In genomic region chr9:92159058-92159457, GRCh38 we compare ENCODE assay signal across 24 cellular contexts. TPM values are rescaled to one million over a fixed set of nuclear protein-coding genes. Genes with fewer than 3 reads are reported as not detected.
DNase-seq lines count a peak whose midpoint lies in the region; ATAC-seq and TF ChIP-seq lines count a peak whose summit lies in the region.
"Had no signal": no experiment of that assay in that cellular context is flagged by ENCODE, and none has a peak within 500 bp of the region (broad histone marks: within the 10 kb centered on the region; RNA-seq: fewer than 3 reads in every experiment).

No MANE protein-coding gene starts in this region.

- H3K36me3 Mint-ChIP-seq in osteocyte (ENCODE audit: unreplicated experiment): no peaks in the 10 kb centered on the region
- H3K36me3 Mint-ChIP-seq: CD14-positive monocyte had no signal

- H3K9me2 ChIP-seq in PC-9 (ENCODE audit: insufficient read depth): no peaks in the 10 kb centered on the region

- POLR2A ChIA-PET in PC-9 (lab: Charles Lee; ENCODE audit: unreplicated experiment): no interaction called here

- H3K4me1 Mint-ChIP-seq in osteocyte (ENCODE audit: unreplicated experiment): peaks cover 4% of the 10 kb centered on the region
- H3K4me1 Mint-ChIP-seq: CD14-positive monocyte; CD8-positive, alpha-beta memory T cell had no signal

- H3K36me3 ChIP-seq in PC-9 (ENCODE audit: low read depth): no peaks in the 10 kb centered on the region
- H3K36me3 ChIP-seq: BE2C; BLaER1 treated with 17β-estradiol and CSF1 and Interleukin-3, amounts not matched to agents 10 nM and 100 nM had no signal

- no peak overlapping the region for H3K4me3 Mint-ChIP-seq in osteocyte (ENCODE audit: unreplicated experiment)
- H3K4me3 Mint-ChIP-seq: CD14-positive monocyte; CD4-positive, alpha-beta T cell; CD8-positive, alpha-beta memory T cell had no signal

- intact Hi-C loops in PC-9 (cut with micrococcal nuclease; ENCODE audit: unreplicated experiment): no loop called here

- H3K4me2 ChIP-seq in PC-9: no peak overlapping the region
- H3K4me2 ChIP-seq: A549; BLaER1 treated with 17β-estradiol and CSF1 and Interleukin-3, amounts not matched to agents 10 nM and 100 nM had no signal

- no peaks in the 10 kb centered on the region for H3K4me1 ChIP-seq in PC-9 (replicated peaks; ENCODE audit: insufficient read depth)
- H3K4me1 ChIP-seq: A549; BLaER1 treated with 17β-estradiol and CSF1 and Interleukin-3, amounts not matched to agents 10 nM and 100 nM had no signal

- TF ChIP-seq CTCF in coronary artery (IDR thresholded peaks at IDR 0.05) (no peak), osteocyte (IDR thresholded peaks at IDR 0.05) (no peak), PC-9 (conservative IDR thresholded peaks at IDR 0.05) (no peak)

- H4K20me1 ChIP-seq in PC-9 (ENCODE audit: insufficient read depth): no peaks in the 10 kb centered on the region
- H4K20me1 ChIP-seq: BLaER1 treated with 17β-estradiol and CSF1 and Interleukin-3, amounts not matched to agents 10 nM and 100 nM had no signal

- H2AFZ ChIP-seq in PC-9: no peak overlapping the region
- H2AFZ ChIP-seq: GM23248 had no signal

- H3K79me2 ChIP-seq in PC-9 (ENCODE audit: low read depth): no peaks in the 10 kb centered on the region

- CTCF ChIA-PET in PC-9 (lab: Charles Lee): no interaction called here

- H3K27ac Mint-ChIP-seq in osteocyte (ENCODE audit: unreplicated experiment): no peak overlapping the region
- H3K27ac Mint-ChIP-seq: CD14-positive monocyte; CD4-positive, alpha-beta T cell; CD8-positive, alpha-beta memory T cell had no signal

- H3K9me3 Mint-ChIP-seq in osteocyte (ENCODE audit: unreplicated experiment): peaks cover 5% of the 10 kb centered on the region
- H3K9me3 Mint-ChIP-seq: CD4-positive, alpha-beta T cell had no signal

- H3K4me3 ChIP-seq in coronary artery: no peak overlapping the region
- no peak overlapping the region for H3K4me3 ChIP-seq in PC-9
- H3K4me3 ChIP-seq: A549; BLaER1 treated with 17β-estradiol and CSF1 and Interleukin-3, amounts not matched to agents 10 nM and 100 nM; GM12878; GM23248 had no signal

- H3K27ac ChIP-seq in coronary artery: no peak overlapping the region
- H3K27ac ChIP-seq in PC-9: no peak overlapping the region
- H3K27ac ChIP-seq: A549; BLaER1 treated with 17β-estradiol and CSF1 and Interleukin-3, amounts not matched to agents 10 nM and 100 nM; GM23248 had no signal

- ATAC-seq in left lobe of liver: no peak
- no peak for ATAC-seq in GM21619 (IDR thresholded peaks at IDR 0.05; ENCODE audit: unreplicated experiment)
- ATAC-seq: A549, GM12878 had no signal

- no peaks in the 10 kb centered on the region for H3K9me3 ChIP-seq in PC-9 (ENCODE audit: insufficient read depth, low read depth)
- H3K9me3 ChIP-seq: A549, BE2C had no signal

- H3F3A ChIP-seq in PC-9 (ENCODE audit: insufficient read depth, low read depth): no peaks in the 10 kb centered on the region

- DNase-seq in coronary artery (ENCODE audit: low spot score): peak; percentile 43
- DNase-seq in left lobe of liver (ENCODE audit: low spot score): peak; percentile 10
- peak; percentile 66 for DNase-seq in osteocyte (ENCODE audit: extremely low spot score, unreplicated experiment)
- no peak for DNase-seq in NCI-H2227 treated with DMSO at 0.1 percent for 48 hours (lab: John Stamatoyannopoulos, UW)
- no peak for DNase-seq in PC-9
- no peak for DNase-seq in effector CD4-positive, alpha-beta T cell
- DNase-seq: 8988T; ACHN; AML-193; BE2C; CD4-positive, alpha-beta T cell; CD8-positive, alpha-beta memory T cell; DMS 273 treated with DMSO at 0.1 percent for 48 hours; DMS79; EL; GDM1; GM23248; H7; HCEC 1CT had no signal

- BruUV-seq in PC-9 (replicated peaks; lab: Mats Ljungman, UMichigan): no TSS peak

- H3K27me3 Mint-ChIP-seq in osteocyte (ENCODE audit: unreplicated experiment): peaks cover 4% of the 10 kb centered on the region

- H3K27me3 ChIP-seq in PC-9 (ENCODE audit: insufficient read depth, low read depth): no peaks in the 10 kb centered on the region
- H3K27me3 ChIP-seq: BE2C; BLaER1 treated with 17β-estradiol and CSF1 and Interleukin-3, amounts not matched to agents 10 nM and 100 nM had no signal

RNA-seq across cellular contexts. Expression of gene SPTLC1, which starts 43.8 kb away (rescaled TPM):
- total RNA-seq in left lobe of liver (11.6 TPM), osteocyte (90.7 and 93.9 TPM in 2 replicates), PC-9 (2021) (80.9 and 103 TPM in 2 replicates)

Comparison
In these comparisons a context has a peak if more than half of its experiments do, and no peak if none do; other contexts are left out.
1. DNase-seq: peak in coronary artery (single experiment), left lobe of liver (single experiment) and osteocyte (single experiment); none in NCI-H2227 treated with DMSO at 0.1 percent for 48 hours (single experiment), PC-9 (0 of 2) and effector CD4-positive, alpha-beta T cell (single experiment).